Comparison of ENCODE assay signal across 28 cellular contexts in genomic region chr10:68725016-68725415, GRCh38.
"Had no signal": no experiment of that assay in that cellular context is flagged by ENCODE, and none has a peak within 500 bp of the region (broad histone marks: within the 10 kb centered on the region; RNA-seq: fewer than 3 reads in every experiment).

No MANE protein-coding gene starts in this region.

- H3K9me3 Mint-ChIP-seq: activated B cell treated with CpG ODN at 0.5 μM for 24 hours; activated CD4-positive, alpha-beta memory T cell treated with anti-CD3 and anti-CD28 coated beads, Interleukin-2, amount 10 ng/mL, durations not matched to agents 7 days and 5 days; activated naive CD4-positive, alpha-beta T cell treated with anti-CD3 and anti-CD28 coated beads for 36 hours; activated naive CD4-positive, alpha-beta T cell treated with anti-CD3 and anti-CD28 coated beads, Interleukin-2, amount 50 U/mL, for 72 hours; activated T-cell treated with anti-CD3 and anti-CD28 coated beads, Interleukin-2, amount 50 U/mL, for 24 hours; T-cell had no signal

- DNase-seq: activated B cell treated with CpG ODN at 0.5 μM for 24 hours; activated CD4-positive, alpha-beta memory T cell treated with anti-CD3 and anti-CD28 coated beads, Interleukin-2, amount 10 ng/mL, durations not matched to agents 7 days and 5 days; activated CD4-positive, alpha-beta T cell treated with anti-CD3 and anti-CD28 coated beads for 1 hour; activated CD4-positive, alpha-beta T cell treated with anti-CD3 and anti-CD28 coated beads for 48 hours; activated CD8-positive, alpha-beta memory T cell treated with anti-CD3 and anti-CD28 coated beads for 24 hours; activated CD8-positive, alpha-beta memory T cell treated with anti-CD3 and anti-CD28 coated beads, Interleukin-2, amount 10 ng/mL, durations not matched to agents 7 days and 5 days; activated gamma-delta T cell treated with Interleukin-2 at 50 U/mL for 16 hours; activated naive CD4-positive, alpha-beta T cell treated with anti-CD3 and anti-CD28 coated beads for 36 hours; activated T-cell treated with anti-CD3 and anti-CD28 coated beads, Interleukin-2, amount 50 U/mL, for 24 hours; caudate nucleus; cerebellar nuclear complex; NCI-H1105; NCI-H1417 treated with DMSO at 0.1 percent for 48 hours; NCI-H187 treated with DMSO at 0.1 percent for 48 hours; NCI-H2081; NCI-H345; NCI-H524 treated with DMSO at 0.1 percent for 48 hours; RPMI8226; SHP77 treated with DMSO at 0.1 percent for 48 hours; T-cell; T-helper 2 cell; T-helper 9 cell had no signal

- H3K4me3 Mint-ChIP-seq: activated B cell treated with CpG ODN at 0.5 μM for 24 hours; activated CD4-positive, alpha-beta memory T cell treated with anti-CD3 and anti-CD28 coated beads, Interleukin-2, amount 10 ng/mL, durations not matched to agents 7 days and 5 days; activated CD8-positive, alpha-beta memory T cell treated with anti-CD3 and anti-CD28 coated beads, Interleukin-2, amount 10 ng/mL, durations not matched to agents 7 days and 5 days; activated naive CD4-positive, alpha-beta T cell treated with anti-CD3 and anti-CD28 coated beads for 36 hours; activated T-cell treated with anti-CD3 and anti-CD28 coated beads, Interleukin-2, amount 50 U/mL, for 24 hours; T-cell had no signal

- H3K27ac ChIP-seq: adrenal gland, Peyer's patch, VCaP had no signal

- H3K4me3 ChIP-seq: adrenal gland, Peyer's patch had no signal

- H3K27ac Mint-ChIP-seq: activated B cell treated with CpG ODN at 0.5 μM for 24 hours; activated CD4-positive, alpha-beta memory T cell treated with anti-CD3 and anti-CD28 coated beads, Interleukin-2, amount 10 ng/mL, durations not matched to agents 7 days and 5 days; activated CD8-positive, alpha-beta memory T cell treated with anti-CD3 and anti-CD28 coated beads, Interleukin-2, amount 10 ng/mL, durations not matched to agents 7 days and 5 days; activated naive CD4-positive, alpha-beta T cell treated with anti-CD3 and anti-CD28 coated beads for 36 hours; activated naive CD4-positive, alpha-beta T cell treated with anti-CD3 and anti-CD28 coated beads, Interleukin-2, amount 50 U/mL, for 72 hours; T-cell had no signal

- ATAC-seq: activated CD8-positive, alpha-beta memory T cell treated with anti-CD3 and anti-CD28 coated beads, Interleukin-2, amount 10 ng/mL, durations not matched to agents 7 days and 5 days; activated naive CD4-positive, alpha-beta T cell treated with anti-CD3 and anti-CD28 coated beads, Interleukin-2, amount 50 U/mL, for 72 hours; SK-N-SH treated with all-trans-retinoic acid at 6 μM for 48 hours; T-cell had no signal

- H3K27me3 ChIP-seq: adrenal gland, Peyer's patch had no signal

- H3K9me3 ChIP-seq: adrenal gland, Peyer's patch had no signal

- H3K27me3 Mint-ChIP-seq: activated B cell treated with CpG ODN at 0.5 μM for 24 hours; activated CD4-positive, alpha-beta memory T cell treated with anti-CD3 and anti-CD28 coated beads, Interleukin-2, amount 10 ng/mL, durations not matched to agents 7 days and 5 days; activated CD8-positive, alpha-beta memory T cell treated with anti-CD3 and anti-CD28 coated beads, Interleukin-2, amount 10 ng/mL, durations not matched to agents 7 days and 5 days; activated T-cell treated with anti-CD3 and anti-CD28 coated beads, Interleukin-2, amount 50 U/mL, for 24 hours; T-cell had no signal

- FAIRE-seq: bronchial epithelial cell had no signal
